Comparison of ENCODE assay signal across 8 cellular contexts in genomic region chr6:50602191-50602810, GRCh38.
DNase-seq lines count a peak whose midpoint lies in the region; ATAC-seq, FAIRE-seq and TF ChIP-seq lines count a peak whose summit lies in the region.

No MANE protein-coding gene starts in this region.

- intact Hi-C loops in gastrocnemius medialis (cut with DNase I; ENCODE audit: low total_unique reads) = loop anchor here (2.0 kb wide), 1 partner anchor 476 kb away; no protein-coding TSS in a partner anchor

- H3K79me2 ChIP-seq in fibroblast of lung (ENCODE audit: control insufficient read depth, insufficient read depth, low read length) = no peaks in the 10 kb centered on the region

- H3K27me3 ChIP-seq in fibroblast of lung (ENCODE audit: control insufficient read depth, insufficient read depth, low read length) = no peaks in the 10 kb centered on the region
- no peaks in the 10 kb centered on the region for H3K27me3 ChIP-seq in gastrocnemius medialis

- no peaks in the 10 kb centered on the region for H3K4me1 ChIP-seq in fibroblast of lung (ENCODE audit: control insufficient read depth, extremely low read depth, insufficient read depth, low read length)
- no peaks in the 10 kb centered on the region for H3K4me1 ChIP-seq in gastrocnemius medialis

- peak; percentile 49 to 66 for TF ChIP-seq CTCF in fibroblast of lung (conservative IDR thresholded peaks at IDR 0.05 in 1 of 2, IDR thresholded peaks at IDR 0.05 in 1 of 2; ENCODE audit: low read depth in 1 of 2, low read length in 2 of 2)
- TF ChIP-seq CTCF in gastrocnemius medialis (IDR thresholded peaks at IDR 0.05 in 4 of 5, conservative IDR thresholded peaks at IDR 0.05 in 1 of 5) = peak; percentile 10 to 69 (median 46)

- H3K36me3 ChIP-seq in fibroblast of lung (ENCODE audit: control insufficient read depth, insufficient read depth, low read length) = no peaks in the 10 kb centered on the region
- H3K36me3 ChIP-seq in gastrocnemius medialis = no peaks in the 10 kb centered on the region

- DNase-seq in DMS 273 treated with DMSO at 0.1 percent for 48 hours (lab: John Stamatoyannopoulos, UW) = peak; percentile 18
- DNase-seq in RCC 7860 (ENCODE audit: low spot score) = no peak
- peak; percentile 2 to 51 for DNase-seq in fibroblast of lung (ENCODE audit: low read depth in 2 of 2)
- DNase-seq in gastrocnemius medialis = no peak
- no peak for DNase-seq in GF-D8 (lab: John Stamatoyannopoulos, UW)
- no peak for DNase-seq in stimulated activated CD4-positive, alpha-beta T cell treated with anti-CD3 and anti-CD28 coated beads, Interleukin-2, amount 100 ng/mL, for 24 hours

- no peak overlapping the region for H3K4me3 ChIP-seq in fibroblast of lung (replicated peaks in 1 of 4; ENCODE audit: control extremely low read depth in 1 of 4, insufficient read depth in 1 of 4, low read depth in 3 of 4, low read length in 4 of 4)
- no peak overlapping the region for H3K4me3 ChIP-seq in gastrocnemius medialis

- peak; percentile 31 for FAIRE-seq in RCC 7860 (lab: Jason Lieb, UNC)

- no peaks in the 10 kb centered on the region for H3K9me3 ChIP-seq in fibroblast of lung (ENCODE audit: control insufficient read depth, insufficient read depth, low read depth, low read length)
- no peaks in the 10 kb centered on the region for H3K9me3 ChIP-seq in gastrocnemius medialis

- in situ Hi-C loops in gastrocnemius medialis (cut with MboI; ENCODE audit: low sequenced_read_pairs in 4 of 4) = loop anchor here in 2 of 4 donors (10.0 to 25.0 kb wide), 2 partner anchors 465 to 478 kb away; no protein-coding TSS in a partner anchor

- ATAC-seq in HG02870 (IDR thresholded peaks at IDR 0.05; ENCODE audit: unreplicated experiment) (peak; percentile 55), gastrocnemius medialis (no peak), GM21786 (IDR thresholded peaks at IDR 0.05; ENCODE audit: unreplicated experiment) (no peak)

- no peak overlapping the region for H3K27ac ChIP-seq in fibroblast of lung (ENCODE audit: insufficient read depth, low read length)
- H3K27ac ChIP-seq in gastrocnemius medialis = no peak overlapping the region

- no peak overlapping the region for H3K9ac ChIP-seq in fibroblast of lung (ENCODE audit: insufficient read depth, low read length)

- H3K4me2 ChIP-seq in fibroblast of lung (ENCODE audit: extremely low read depth, insufficient read depth, low read length) = no peak overlapping the region

- no peak for TF ChIP-seq POLR2A in gastrocnemius medialis (IDR thresholded peaks at IDR 0.05)

- no peaks in the 10 kb centered on the region for H4K20me1 ChIP-seq in fibroblast of lung (ENCODE audit: control insufficient read depth, extremely low read depth, insufficient read depth, low read length)

- no peak overlapping the region for H2AFZ ChIP-seq in fibroblast of lung (ENCODE audit: low read length)

Comparison
In these comparisons a context has a peak if more than half of its experiments do, and no peak if none do; other contexts are left out.
1. DNase-seq: peak in DMS 273 treated with DMSO at 0.1 percent for 48 hours (single experiment) and fibroblast of lung (2 of 2); none in RCC 7860 (single experiment), gastrocnemius medialis (0 of 2), GF-D8 (single experiment) and stimulated activated CD4-positive, alpha-beta T cell treated with anti-CD3 and anti-CD28 coated beads, Interleukin-2, amount 100 ng/mL, for 24 hours (0 of 2).